Comparison of ENCODE assay signal across 2 cellular contexts in genomic region chr2:242029422-242030225, GRCh38.
TF ChIP-seq lines count a peak whose summit lies in the region.

No MANE protein-coding gene starts in this region.

TF ChIP-seq in SK-N-SH treated with all-trans-retinoic acid at 6 μM for 48 hours, 23 proteins besides CTCF, POLR2A, EP300 and RAD21 (continued from another document):
- TF ChIP-seq PATZ1 (CRISPR knock-in tag; IDR thresholded peaks at IDR 0.05; ENCODE audit: borderline replicate concordance) = no peak
TF ChIP-seq in SK-N-SH treated with all-trans-retinoic acid at 6 μM for 48 hours: peak in this region for 0.

TF ChIP-seq in HCT116, 20 proteins besides CTCF, POLR2A, EP300 and RAD21 (continued from another document):
- no peak for TF ChIP-seq EGR1 (IDR thresholded peaks at IDR 0.05; ENCODE audit: low read depth)
- TF ChIP-seq, protein P1, sequence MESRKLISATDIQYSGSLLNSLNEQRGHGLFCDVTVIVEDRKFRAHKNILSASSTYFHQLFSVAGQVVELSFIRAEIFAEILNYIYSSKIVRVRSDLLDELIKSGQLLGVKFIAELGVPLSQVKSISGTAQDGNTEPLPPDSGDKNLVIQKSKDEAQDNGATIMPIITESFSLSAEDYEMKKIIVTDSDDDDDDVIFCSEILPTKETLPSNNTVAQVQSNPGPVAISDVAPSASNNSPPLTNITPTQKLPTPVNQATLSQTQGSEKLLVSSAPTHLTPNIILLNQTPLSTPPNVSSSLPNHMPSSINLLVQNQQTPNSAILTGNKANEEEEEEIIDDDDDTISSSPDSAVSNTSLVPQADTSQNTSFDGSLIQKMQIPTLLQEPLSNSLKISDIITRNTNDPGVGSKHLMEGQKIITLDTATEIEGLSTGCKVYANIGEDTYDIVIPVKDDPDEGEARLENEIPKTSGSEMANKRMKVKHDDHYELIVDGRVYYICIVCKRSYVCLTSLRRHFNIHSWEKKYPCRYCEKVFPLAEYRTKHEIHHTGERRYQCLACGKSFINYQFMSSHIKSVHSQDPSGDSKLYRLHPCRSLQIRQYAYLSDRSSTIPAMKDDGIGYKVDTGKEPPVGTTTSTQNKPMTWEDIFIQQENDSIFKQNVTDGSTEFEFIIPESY (IDR thresholded peaks at IDR 0.05; ENCODE audit: extremely low read depth, insufficient replicate concordance, low read length) = no peak
- no peak for TF ChIP-seq YY1 (IDR thresholded peaks at IDR 0.05; ENCODE audit: extremely low read depth, insufficient replicate concordance, low read depth, low read length)
- no peak for TF ChIP-seq FOSL1 (IDR thresholded peaks at IDR 0.05; ENCODE audit: low read depth)
- no peak for TF ChIP-seq ELF1 (IDR thresholded peaks at IDR 0.05; ENCODE audit: borderline replicate concordance, low read depth)
- no peak for TF ChIP-seq JUND (IDR thresholded peaks at IDR 0.05)
- no peak for TF ChIP-seq POLR2AphosphoS5 (IDR thresholded peaks at IDR 0.05; ENCODE audit: low read depth, low read length)
- no peak for TF ChIP-seq CEBPB (IDR thresholded peaks at IDR 0.05; ENCODE audit: low read depth)
